ENCODE assay signal across 33 cellular contexts in genomic region chr3:7589526-7589925, GRCh38.
"Had no signal": no experiment of that assay in that cellular context is flagged by ENCODE, and none has a peak within 500 bp of the region (broad histone marks: within the 10 kb centered on the region; RNA-seq: fewer than 3 reads in every experiment).

No MANE protein-coding gene starts in this region.

- H3K9ac ChIP-seq: KMS-11 had no signal

- DNase-seq: Karpas-422, Kasumi-1, MG63, MM.1S, MV-4-11, NCI-H1048, NCI-H1092, NCI-H1092 treated with DMSO at 0.1 percent for 48 hours, NCI-H1105, NCI-H1105 treated with DMSO at 0.1 percent for 48 hours, NCI-H1417, NCI-H1417 treated with DMSO at 0.1 percent for 48 hours, NCI-H1436, NCI-H1436 treated with DMSO at 0.1 percent for 48 hours, NCI-H146, NCI-H1694, NCI-H1694 treated with DMSO at 0.1 percent for 48 hours, NCI-H187, NCI-H187 treated with DMSO at 0.1 percent for 48 hours, NCI-H1930, NCI-H2029, NCI-H2029 treated with DMSO at 0.1 percent for 48 hours, NCI-H2081, NCI-H2081 treated with DMSO at 0.1 percent for 48 hours, NCI-H2107, NCI-H2171, NCI-H2171 treated with DMSO at 0.1 percent for 48 hours, NCI-H226, NCI-H345, NCI-H446, NCI-H446 treated with DMSO at 0.1 percent for 48 hours, NCI-H510A had no signal

- H3K27me3 ChIP-seq: MG63 had no signal

- H3K9me3 ChIP-seq: MG63 had no signal

- H3K4me3 ChIP-seq: MG63 had no signal

- H3K27ac ChIP-seq: KMS-11 had no signal

- H3K36me3 ChIP-seq: MG63 had no signal

- H3K4me2 ChIP-seq: KMS-11 had no signal
